Comparison of ENCODE assay signal across 16 cellular contexts in the genomic region with DNA sequence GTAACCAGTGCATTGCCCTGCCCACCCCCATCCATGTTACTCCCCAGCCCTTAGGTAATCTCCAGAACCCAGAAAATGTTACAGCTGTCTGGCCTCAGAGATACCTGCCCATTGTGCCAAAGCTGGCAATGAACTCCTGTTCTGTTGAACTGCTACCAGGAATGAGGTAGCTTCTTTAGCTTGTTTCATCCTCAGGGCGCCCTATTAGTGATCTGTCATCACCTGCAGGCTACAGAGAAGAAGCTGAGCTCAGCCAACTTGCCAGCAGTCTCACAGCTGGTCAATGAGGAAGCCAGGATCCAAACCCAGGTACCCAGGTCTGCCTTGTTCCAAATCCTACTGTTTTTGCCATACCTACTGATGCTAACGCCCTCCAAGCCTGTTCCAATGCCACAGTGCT.
"Had no signal": no experiment of that assay in that cellular context is flagged by ENCODE, and none has a peak within 500 bp of the region (broad histone marks: within the 10 kb centered on the region; RNA-seq: fewer than 3 reads in every experiment).

No MANE protein-coding gene starts in this region.

- H3K4me3 ChIP-seq: breast epithelium, gastroesophageal sphincter, lung, thyroid gland had no signal

- H3K9me3 ChIP-seq: breast epithelium, gastroesophageal sphincter, thyroid gland had no signal

- H3K27me3 ChIP-seq: breast epithelium, gastroesophageal sphincter, thyroid gland had no signal

- H3K4me1 ChIP-seq: breast epithelium had no signal

- H3K27ac Mint-ChIP-seq: activated CD8-positive, alpha-beta T cell treated with anti-CD3 and anti-CD28 coated beads, Interleukin-2, amount 10 ng/mL, durations not matched to agents 7 days and 5 days; activated naive CD4-positive, alpha-beta T cell treated with anti-CD3 and anti-CD28 coated beads, Interleukin-2, amount 50 U/mL, for 72 hours; naive B cell had no signal

- H3K9me3 Mint-ChIP-seq: activated naive CD4-positive, alpha-beta T cell treated with anti-CD3 and anti-CD28 coated beads, Interleukin-2, amount 50 U/mL, for 72 hours had no signal

- ATAC-seq: activated CD4-positive, CD25-positive, alpha-beta regulatory T cell treated with anti-CD3 and anti-CD28 coated beads, Interleukin-2, amount 50 U/mL, for 24 hours; activated CD8-positive, alpha-beta T cell treated with anti-CD3 and anti-CD28 coated beads, Interleukin-2, amount 10 ng/mL, durations not matched to agents 7 days and 5 days; activated naive CD4-positive, alpha-beta T cell treated with anti-CD3 and anti-CD28 coated beads, Interleukin-2, amount 50 U/mL, for 72 hours; gastroesophageal sphincter; stimulated activated naive CD8-positive, alpha-beta T cell treated with anti-CD3 and anti-CD28 coated beads, Interleukin-15, Interleukin-2, amounts not matched to agents 100 U/mL and 50 U/mL, for 24 hours had no signal

- H3K36me3 ChIP-seq: breast epithelium, gastroesophageal sphincter, thyroid gland had no signal

- H3K27ac ChIP-seq: breast epithelium, epithelial cell of prostate, gastroesophageal sphincter, thyroid gland, VCaP had no signal

- H3K4me3 Mint-ChIP-seq: activated CD8-positive, alpha-beta T cell treated with anti-CD3 and anti-CD28 coated beads, Interleukin-2, amount 10 ng/mL, durations not matched to agents 7 days and 5 days; naive B cell had no signal

- H3K36me3 Mint-ChIP-seq: activated naive CD4-positive, alpha-beta T cell treated with anti-CD3 and anti-CD28 coated beads, Interleukin-2, amount 50 U/mL, for 72 hours; naive B cell had no signal

- H3K4me1 Mint-ChIP-seq: naive B cell had no signal

- DNase-seq: activated CD4-positive, alpha-beta T cell treated with anti-CD3 and anti-CD28 coated beads, Interleukin-2, amount 50 U/mL, for 1 hour; activated CD8-positive, alpha-beta T cell treated with anti-CD3 and anti-CD28 coated beads, Interleukin-2, amount 10 ng/mL, durations not matched to agents 7 days and 5 days; cortex of kidney; kidney; naive B cell; occipital lobe; stimulated activated CD4-positive, alpha-beta T cell treated with anti-CD3 and anti-CD28 coated beads, Interleukin-4, amount 100 ng/mL, for 24 hours; stimulated activated naive CD8-positive, alpha-beta T cell treated with anti-CD3 and anti-CD28 coated beads, Interleukin-15, Interleukin-2, amounts not matched to agents 100 U/mL and 50 U/mL, for 24 hours; thyroid gland had no signal
